ENCODE assay signal across 9 cellular contexts in the genomic region with DNA sequence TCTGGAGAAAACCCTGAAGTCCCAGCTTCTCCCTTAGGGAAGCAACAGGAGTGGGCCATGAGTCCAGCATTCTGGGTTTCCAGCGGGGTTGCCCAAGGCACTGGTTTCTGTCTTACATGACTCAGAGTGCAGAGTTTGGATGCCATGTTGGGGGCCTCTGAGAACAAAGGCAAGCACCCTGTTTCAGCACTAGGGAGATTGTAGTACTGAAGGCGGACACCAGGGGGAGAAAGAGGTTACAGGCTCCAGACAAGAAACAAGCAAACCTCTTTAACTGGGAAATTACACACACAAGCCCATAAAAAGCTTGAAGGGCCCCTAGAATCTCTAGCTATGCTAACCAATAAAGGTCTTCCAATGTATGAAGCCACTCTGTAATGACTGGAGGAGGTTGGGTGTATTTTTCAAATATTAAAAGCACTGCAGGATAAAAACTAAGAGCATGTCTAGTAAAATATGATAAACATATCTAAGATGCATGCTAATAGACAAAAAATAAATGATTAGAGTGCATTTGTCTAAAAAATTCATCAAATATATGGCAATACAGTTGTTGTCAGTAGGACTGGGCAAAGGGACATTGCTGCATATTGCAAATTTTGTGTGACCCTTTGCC. TPM values are rescaled to one million over a fixed set of nuclear protein-coding genes. Genes with fewer than 3 reads are reported as not detected.
DNase-seq lines count a peak whose midpoint lies in the region; ATAC-seq and TF ChIP-seq lines count a peak whose summit lies in the region.
"Had no signal": no experiment of that assay in that cellular context is flagged by ENCODE, and none has a peak within 500 bp of the region (broad histone marks: within the 10 kb centered on the region; RNA-seq: fewer than 3 reads in every experiment).

No MANE protein-coding gene starts in this region.

- DNase-seq in Ammon's horn (ENCODE audit: low spot score) (peak; percentile 41), GM19238 (ENCODE audit: insufficient read length, low spot score) (peak; percentile 31), LHCN-M2 (ENCODE audit: low read depth) (peak; percentile 59), T-helper 1 cell (peak; percentile 11 to 46 (median 33)), ascending aorta (ENCODE audit: low spot score in 2 of 2) (peak in 1 of 2 donors; percentile 77), iPS-NIHi11 (ENCODE audit: low spot score) (peak; percentile 86)
- peak; percentile 32 to 60 (median 51) for DNase-seq in stimulated activated CD4-positive, alpha-beta T cell treated with anti-CD3 and anti-CD28 coated beads, Interleukin-1b, Interleukin-23, amount 100 ng/mL, for 24 hours (ENCODE audit: low read depth in 4 of 4, low spot score in 1 of 4)

- no peaks in the 10 kb centered on the region for H3K27me3 ChIP-seq in ascending aorta

- peak; percentile 6 to 47 (median 46) for TF ChIP-seq CTCF in ascending aorta (IDR thresholded peaks at IDR 0.05)

- no peak for ATAC-seq in HG02623 (IDR thresholded peaks at IDR 0.05; ENCODE audit: unreplicated experiment)

- no peak overlapping the region for H3K27ac ChIP-seq in ascending aorta

- H3K36me3 ChIP-seq in ascending aorta: no peaks in the 10 kb centered on the region

- peaks cover 0 to 6% of the 10 kb centered on the region in 2 donors for H3K9me3 ChIP-seq in ascending aorta

- H3K4me3 ChIP-seq in ascending aorta: no peak overlapping the region

- H3K4me1 ChIP-seq in ascending aorta: no peaks in the 10 kb centered on the region

- intact Hi-C loops in ascending aorta (cut with DNase I): no loop called here

RNA-seq across cellular contexts. Expression of a gene that starts 7.1 kb away (rescaled TPM):
- total RNA-seq in LHCN-M2 (2014; rRNA removed) (not detected in 2 replicates), ascending aorta (not detected)
- polyA plus RNA-seq in LHCN-M2 (2012): not detected
- total RNA-seq: temporal lobe had no signal

RNA-seq across cellular contexts. Expression of a gene that starts 44.2 kb away (rescaled TPM):
- total RNA-seq in LHCN-M2 (2014; rRNA removed): not detected in 2 replicates
- not detected for polyA plus RNA-seq in LHCN-M2 (2012)
- 114 TPM for total RNA-seq in ascending aorta

RNA-seq across cellular contexts. Expression of a gene that starts 53.6 kb away (rescaled TPM):
- not detected in 2 replicates for total RNA-seq in LHCN-M2 (2014; rRNA removed)
- polyA plus RNA-seq in LHCN-M2 (2012): not detected
- total RNA-seq in ascending aorta: 7.9 TPM

Comparison
In these comparisons a context has a peak if more than half of its experiments do, and no peak if none do; other contexts are left out.
1. RNA of a gene that starts 44.2 kb away (total RNA-seq): 114 TPM in ascending aorta (single experiment); not detected in LHCN-M2; every median in the first group is over 100 times any median in the second.